Comparison of ENCODE assay signal across 8 cellular contexts in genomic region chr15:45522931-45523331, GRCh38. TPM values are rescaled to one million over a fixed set of nuclear protein-coding genes. Genes with fewer than 3 reads are reported as not detected.
A peak's percentile ranks its signal among the peaks of the same experiment; 100 is the strongest.
DNase-seq lines count a peak whose midpoint lies in the region; ATAC-seq and TF ChIP-seq lines count a peak whose summit lies in the region.

No MANE protein-coding gene starts in this region.

- in situ Hi-C loops in ACHN (cut with HindIII; ENCODE audit: low pct_ligation_motif_present, low pct_unique_long_range_greater_than_20kb, low sequenced_read_pairs) = no loop called here

- no peak for TF ChIP-seq EP300 in esophagus muscularis mucosa (IDR thresholded peaks at IDR 0.05)

- H3K36me3 ChIP-seq in SU-DHL-6 (ENCODE audit: low read length) (no peaks in the 10 kb centered on the region), esophagus muscularis mucosa (no peaks in the 10 kb centered on the region), neuron (ENCODE audit: insufficient read depth, low read length) (no peaks in the 10 kb centered on the region)

- H3F3A ChIP-seq in SU-DHL-6 (ENCODE audit: insufficient read depth) = peaks cover 5% of the 10 kb centered on the region; the same call in 1 of the 2 replicates

- H3K27me3 ChIP-seq in SU-DHL-6 (ENCODE audit: low read length) = no peaks in the 10 kb centered on the region
- no peaks in the 10 kb centered on the region for H3K27me3 ChIP-seq in esophagus muscularis mucosa
- H3K27me3 ChIP-seq in neuron (ENCODE audit: insufficient read depth, low read length) = peaks cover 7% of the 10 kb centered on the region

- H3K4me1 ChIP-seq in esophagus muscularis mucosa = peaks cover 13 to 43% (median 39%) of the 10 kb centered on the region in 4 donors
- H3K4me1 ChIP-seq in neuron (ENCODE audit: insufficient read depth, low read length) = peaks cover 8% of the 10 kb centered on the region

- no peak for TF ChIP-seq CTCF in SU-DHL-6 (IDR thresholded peaks at IDR 0.05; ENCODE audit: insufficient read depth, low read length, poor library complexity, severe bottlenecking)
- TF ChIP-seq CTCF in esophagus muscularis mucosa (IDR thresholded peaks at IDR 0.05) = no peak

- TF ChIP-seq POLR2A in esophagus muscularis mucosa (IDR thresholded peaks at IDR 0.05; ENCODE audit: low read depth) = no peak

- H2AFZ ChIP-seq in SU-DHL-6 (ENCODE audit: low read depth, low read length, severe bottlenecking) (peak overlapping the region; percentile 94), neuron (ENCODE audit: low read depth, low read length) (peak overlapping the region; percentile 89)

- ATAC-seq in Right ventricle myocardium superior (ENCODE audit: poor library complexity) (peak; percentile 5), left ventricle myocardium superior (no peak), HG03439 (IDR thresholded peaks at IDR 0.05; ENCODE audit: unreplicated experiment) (no peak)

- H4K20me1 ChIP-seq in SU-DHL-6 (ENCODE audit: low read depth, low read length) = no peaks in the 10 kb centered on the region

- DNase-seq in Right ventricle myocardium superior = no peak
- DNase-seq in left ventricle myocardium superior = no peak
- DNase-seq in esophagus muscularis mucosa (ENCODE audit: extremely low spot score) = no peak
- DNase-seq in ACHN = no peak
- no peak for DNase-seq in GF-D8 (lab: John Stamatoyannopoulos, UW)

- H3K4me3 ChIP-seq in SU-DHL-6 (ENCODE audit: insufficient read depth, low read length, poor library complexity, severe bottlenecking) (peak overlapping the region; percentile 56), esophagus muscularis mucosa (peak overlapping the region; percentile 72 to 96 (median 88)), neuron (ENCODE audit: low read length) (peak overlapping the region; percentile 55)

- H3K9me3 ChIP-seq in SU-DHL-6 (ENCODE audit: insufficient read depth, low read length) = no peaks in the 10 kb centered on the region
- no peaks in the 10 kb centered on the region for H3K9me3 ChIP-seq in esophagus muscularis mucosa
- no peaks in the 10 kb centered on the region for H3K9me3 ChIP-seq in neuron (ENCODE audit: low read length)

- H3K27ac ChIP-seq in SU-DHL-6 (ENCODE audit: low read depth, low read length) (no peak overlapping the region), esophagus muscularis mucosa (replicated peaks in 1 of 4) (peak overlapping the region; percentile 90 to 94 (median 92))

- peak overlapping the region; percentile 78 for H3K4me2 ChIP-seq in SU-DHL-6 (ENCODE audit: low read depth, low read length, poor library complexity, severe bottlenecking)

- intact Hi-C loops in Right ventricle myocardium superior (cut with DNase I) = loop anchor here (10.0 kb wide), 2 partner anchors 62 to 92 kb away; partner anchors contain the start of gene BLOC1S6
- intact Hi-C loops in left ventricle myocardium superior (cut with micrococcal nuclease) = loop anchor here (5.0 kb wide), 1 partner anchor 89 kb away; no protein-coding TSS in a partner anchor
- intact Hi-C loops in esophagus muscularis mucosa (cut with DNase I) = loop anchor here (2.0 to 5.0 kb wide), 2 partner anchors 64 to 89 kb away; partner anchors contain the start of gene BLOC1S6

- WGBS in esophagus muscularis mucosa = under 1% methylated on average over 14 of the region's 18 CpGs

- peak overlapping the region; percentile 57 for H3K9ac ChIP-seq in SU-DHL-6 (ENCODE audit: low read length)

- no peaks in the 10 kb centered on the region for H3K9me2 ChIP-seq in SU-DHL-6 (replicated peaks; ENCODE audit: insufficient read depth, low read length)

- no peaks in the 10 kb centered on the region for H3K79me2 ChIP-seq in SU-DHL-6 (ENCODE audit: insufficient read depth, low read length)

RNA-seq across cellular contexts. Expression of gene SLC30A4, which starts 0.4 kb away (rescaled TPM):
- 3.3 TPM for total RNA-seq in Right ventricle myocardium superior
- total RNA-seq in left ventricle myocardium superior = 3.2 TPM
- total RNA-seq in esophagus muscularis mucosa = 10 to 100 TPM in 3 of 4 donors, 1 to 10 TPM in 1; 9.4 to 14.0 (median 11.6) TPM
